25 cellular contexts compared by ENCODE assay signal in genomic region chr2:1829831-1830230, GRCh38.
"Had no signal": no experiment of that assay in that cellular context is flagged by ENCODE, and none has a peak within 500 bp of the region (broad histone marks: within the 10 kb centered on the region; RNA-seq: fewer than 3 reads in every experiment).

No MANE protein-coding gene starts in this region.

- H3K36me3 ChIP-seq: esophagus squamous epithelium, lower lobe of right lung, sigmoid colon, spleen, thoracic aorta, transverse colon, upper lobe of right lung, uterus had no signal

- H3K9me3 Mint-ChIP-seq: naive B cell; natural killer cell treated with Interleukin-12 subunit alpha and Interleukin-12 subunit beta and Interleukin-15 and Interleukin-18, amount 100 ng/mL, for 72 hours; neural crest cell; stimulated activated naive B cell treated with anti-CD40 and anti-IgM and Interleukin-4, amounts not matched to agents 10 μg/mL and 1 μg/mL and 100 μg/mL, for 72 hours; stimulated activated naive CD8-positive, alpha-beta T cell treated with anti-CD3 and anti-CD28 coated beads, Interleukin-15, Interleukin-2, amounts not matched to agents 100 ng/mL and 50 ng/mL, for 24 hours had no signal

- H3K27ac Mint-ChIP-seq: effector memory CD8-positive, alpha-beta T cell; immature natural killer cell; naive B cell; natural killer cell treated with Interleukin-12 subunit alpha and Interleukin-12 subunit beta and Interleukin-15 and Interleukin-18, amount 100 ng/mL, for 72 hours; stimulated activated naive B cell treated with anti-CD40 and anti-IgM and Interleukin-4, amounts not matched to agents 10 μg/mL and 1 μg/mL and 100 μg/mL, for 72 hours; stimulated activated naive CD8-positive, alpha-beta T cell treated with anti-CD3 and anti-CD28 coated beads, Interleukin-15, Interleukin-2, amounts not matched to agents 100 ng/mL and 50 ng/mL, for 24 hours had no signal

- H3K4me1 Mint-ChIP-seq: immature natural killer cell had no signal

- H3K4me1 ChIP-seq: esophagus squamous epithelium, lower lobe of right lung, psoas muscle, spleen, transverse colon, upper lobe of right lung, uterus had no signal

- H3K27me3 ChIP-seq: sigmoid colon, transverse colon, upper lobe of right lung, uterus had no signal

- H3K36me3 Mint-ChIP-seq: immature natural killer cell; naive B cell; natural killer cell treated with Interleukin-12 subunit alpha and Interleukin-12 subunit beta and Interleukin-15 and Interleukin-18, amount 100 ng/mL, for 72 hours; stimulated activated naive B cell treated with anti-CD40 and anti-IgM and Interleukin-4, amounts not matched to agents 10 μg/mL and 1 μg/mL and 100 μg/mL, for 72 hours had no signal

- H3K27ac ChIP-seq: esophagus squamous epithelium, lower lobe of right lung, psoas muscle, sigmoid colon, spleen, transverse colon, upper lobe of right lung, uterus had no signal

- H3K27me3 Mint-ChIP-seq: stimulated activated naive CD8-positive, alpha-beta T cell treated with anti-CD3 and anti-CD28 coated beads, Interleukin-15, Interleukin-2, amounts not matched to agents 100 ng/mL and 50 ng/mL, for 24 hours had no signal

- FAIRE-seq: endometrium had no signal

- H3K9me3 ChIP-seq: esophagus squamous epithelium, lower lobe of right lung, mucosa of descending colon, psoas muscle, sigmoid colon, spleen, thoracic aorta, transverse colon, upper lobe of right lung, uterus had no signal

- H3K4me3 Mint-ChIP-seq: effector memory CD8-positive, alpha-beta T cell; immature natural killer cell; naive B cell; natural killer cell treated with Interleukin-12 subunit alpha and Interleukin-12 subunit beta and Interleukin-15 and Interleukin-18, amount 100 ng/mL, for 72 hours; neural crest cell; stimulated activated naive B cell treated with anti-CD40 and anti-IgM and Interleukin-4, amounts not matched to agents 10 μg/mL and 1 μg/mL and 100 μg/mL, for 72 hours; stimulated activated naive CD8-positive, alpha-beta T cell treated with anti-CD3 and anti-CD28 coated beads, Interleukin-15, Interleukin-2, amounts not matched to agents 100 ng/mL and 50 ng/mL, for 24 hours had no signal

- H3K4me3 ChIP-seq: esophagus squamous epithelium, lower lobe of right lung, mucosa of descending colon, psoas muscle, sigmoid colon, spleen, thoracic aorta, transverse colon, upper lobe of right lung, uterus had no signal

- DNase-seq: cortex of kidney; effector memory CD8-positive, alpha-beta T cell; esophagus squamous epithelium; foreskin melanocyte; glutamatergic neuron; hypothalamus; immature natural killer cell; islet precursor cell; left ventricle myocardium superior; lower lobe of right lung; mucosa of descending colon; naive B cell; psoas muscle; sigmoid colon; spleen; stimulated activated CD4-positive, alpha-beta T cell treated with anti-CD3 and anti-CD28 coated beads, Interleukin-4, amount 100 ng/mL, for 4 hours; stimulated activated naive B cell treated with anti-CD40 and anti-IgM and Interleukin-4, amounts not matched to agents 10 μg/mL and 1 μg/mL and 100 μg/mL, for 72 hours; transverse colon; upper lobe of right lung; uterus had no signal
